Comparison of ENCODE assay signal across 8 cellular contexts in the genomic region with DNA sequence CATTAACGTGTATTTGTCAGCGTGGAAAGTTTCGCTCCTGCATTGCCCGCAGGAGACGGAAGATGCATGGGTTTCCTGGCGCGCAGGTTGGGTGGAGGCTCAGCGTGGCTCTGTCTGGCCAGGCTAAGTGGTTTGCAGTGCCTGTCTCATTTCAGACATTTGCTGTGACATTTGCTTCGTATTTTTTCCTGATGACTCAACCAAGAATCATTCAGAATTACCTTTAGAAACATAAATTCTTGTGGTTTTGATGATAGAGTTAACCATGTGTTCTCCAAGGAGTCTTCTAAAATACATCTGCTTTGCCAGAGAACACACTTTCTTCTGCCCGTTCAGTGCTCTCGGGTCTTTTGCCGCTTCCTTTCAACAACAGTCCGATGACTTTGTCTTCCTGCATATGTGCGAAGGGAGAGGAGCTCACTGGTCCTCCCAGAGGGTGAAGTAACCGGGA.
A peak's percentile ranks its signal among the peaks of the same experiment; 100 is the strongest.
DNase-seq lines count a peak whose midpoint lies in the region; ATAC-seq and TF ChIP-seq lines count a peak whose summit lies in the region.

No MANE protein-coding gene starts in this region.

- in situ Hi-C loops in astrocyte of the cerebellum (cut with HindIII; ENCODE audit: low sequenced_read_pairs) = loop anchor here (5.0 kb wide), 1 partner anchor 89 kb away; no protein-coding TSS in a partner anchor

- H3K4me1 ChIP-seq in spleen = peaks cover 14 to 77% (median 43%) of the 10 kb centered on the region in 6 donors
- no peaks in the 10 kb centered on the region for H3K4me1 ChIP-seq in ovary (ENCODE audit: insufficient read depth)

- H3K27ac ChIP-seq in spleen (peak overlapping the region in 1 of 8 donors; percentile 30), ovary (no peak overlapping the region)

- H3K27me3 ChIP-seq in spleen (replicated peaks in 1 of 7) (no peaks in the 10 kb centered on the region), ovary (no peaks in the 10 kb centered on the region)

- H3K36me3 ChIP-seq in spleen (peaks cover 0 to 12% (median 0%) of the 10 kb centered on the region in 6 donors), ovary (no peaks in the 10 kb centered on the region)

- H3K4me3 ChIP-seq in astrocyte of the cerebellum (ENCODE audit: low read depth, low read length) (no peak overlapping the region), spleen (no peak overlapping the region), ovary (no peak overlapping the region)

- ATAC-seq in HG03460 (IDR thresholded peaks at IDR 0.05; ENCODE audit: unreplicated experiment) = no peak

- TF ChIP-seq CTCF in astrocyte of the cerebellum (IDR thresholded peaks at IDR 0.05; ENCODE audit: low read depth, low read length, missing control alignments) = no peak
- TF ChIP-seq CTCF in spleen (IDR thresholded peaks at IDR 0.05 in 8 of 11, conservative IDR thresholded peaks at IDR 0.05 in 3 of 11) = no peak
- no peak for TF ChIP-seq CTCF in ovary (IDR thresholded peaks at IDR 0.05)

- TF ChIP-seq POLR2A in spleen (IDR thresholded peaks at IDR 0.05) (no peak), ovary (IDR thresholded peaks at IDR 0.05) (no peak)

- 34 to 61% (median 44%) methylated on average over 15 of the region's 15 CpGs for WGBS in spleen, 5 donors
- 77 to 87% (median 79%) methylated on average over 15 of the region's 15 CpGs for WGBS in ovary, 3 donors

- DNase-seq in H4 (ENCODE audit: low spot score) (peak; percentile 87), T-helper 22 cell (ENCODE audit: low read depth) (peak; percentile 62), astrocyte of the cerebellum (ENCODE audit: low read depth) (peak; percentile 79), spleen (no peak), ovary (no peak), HEK293T (ENCODE audit: extremely low spot score) (no peak)
- DNase-seq in stimulated activated CD4-positive, alpha-beta T cell treated with anti-CD3 and anti-CD28 coated beads, Interleukin-12 subunit alpha, Interleukin-12 subunit beta, amount 100 ng/mL, for 48 hours (ENCODE audit: low read depth in 2 of 3, low spot score in 1 of 3) = peak; percentile 60 to 74 (median 73)

- intact Hi-C loops in spleen (cut with DNase I; ENCODE audit: low total_unique reads) = no loop called here
- intact Hi-C loops in ovary (cut with DNase I) = no loop called here

- CTCF ChIA-PET in HEK293T (lab: Yijun Ruan, JAX) = no interaction called here

- no peak for TF ChIP-seq EP300 in ovary (IDR thresholded peaks at IDR 0.05)

- POLR2A ChIA-PET in HEK293T (lab: Yijun Ruan, JAX) = no interaction called here

- H3K9me3 ChIP-seq in spleen = no peaks in the 10 kb centered on the region
- no peaks in the 10 kb centered on the region for H3K9me3 ChIP-seq in ovary

TF ChIP-seq in HEK293T, 16 proteins besides CTCF, POLR2A, EP300 and RAD21:
- TF ChIP-seq ZNF384 (IDR thresholded peaks at IDR 0.05) = no peak
- TF ChIP-seq ARNT (IDR thresholded peaks at IDR 0.05) = no peak
- TF ChIP-seq FOXA1 (IDR thresholded peaks at IDR 0.05) = no peak
- TF ChIP-seq SUZ12 (IDR thresholded peaks at IDR 0.05) = no peak
- TF ChIP-seq SP1 (IDR thresholded peaks at IDR 0.05) = no peak
- TF ChIP-seq, protein P1, sequence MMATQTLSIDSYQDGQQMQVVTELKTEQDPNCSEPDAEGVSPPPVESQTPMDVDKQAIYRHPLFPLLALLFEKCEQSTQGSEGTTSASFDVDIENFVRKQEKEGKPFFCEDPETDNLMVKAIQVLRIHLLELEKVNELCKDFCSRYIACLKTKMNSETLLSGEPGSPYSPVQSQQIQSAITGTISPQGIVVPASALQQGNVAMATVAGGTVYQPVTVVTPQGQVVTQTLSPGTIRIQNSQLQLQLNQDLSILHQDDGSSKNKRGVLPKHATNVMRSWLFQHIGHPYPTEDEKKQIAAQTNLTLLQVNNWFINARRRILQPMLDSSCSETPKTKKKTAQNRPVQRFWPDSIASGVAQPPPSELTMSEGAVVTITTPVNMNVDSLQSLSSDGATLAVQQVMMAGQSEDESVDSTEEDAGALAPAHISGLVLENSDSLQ (IDR thresholded peaks at IDR 0.05) = no peak
- TF ChIP-seq FOXK2 (IDR thresholded peaks at IDR 0.05) = no peak
- TF ChIP-seq CTBP1 (IDR thresholded peaks at IDR 0.05; ENCODE audit: borderline replicate concordance) = no peak
- no peak for TF ChIP-seq FOXM1 (IDR thresholded peaks at IDR 0.05; ENCODE audit: borderline replicate concordance)
- TF ChIP-seq HDGF (IDR thresholded peaks at IDR 0.05; ENCODE audit: borderline replicate concordance) = no peak
- TF ChIP-seq LEF1 (IDR thresholded peaks at IDR 0.05; ENCODE audit: borderline replicate concordance) = no peak
- no peak for TF ChIP-seq L3MBTL2 (conservative IDR thresholded peaks at IDR 0.05)
- no peak for TF ChIP-seq ELF4 (IDR thresholded peaks at IDR 0.05)
- no peak for TF ChIP-seq TARDBP (IDR thresholded peaks at IDR 0.05)
- TF ChIP-seq NFRKB (IDR thresholded peaks at IDR 0.05) = no peak
- TF ChIP-seq BHLHE40 (IDR thresholded peaks at IDR 0.05; ENCODE audit: borderline replicate concordance) = no peak

Comparison
In these comparisons a context has a peak if more than half of its experiments do, and no peak if none do; other contexts are left out.
1. DNase-seq: peak in H4 (single experiment), T-helper 22 cell (single experiment), astrocyte of the cerebellum (single experiment) and stimulated activated CD4-positive, alpha-beta T cell treated with anti-CD3 and anti-CD28 coated beads, Interleukin-12 subunit alpha, Interleukin-12 subunit beta, amount 100 ng/mL, for 48 hours (3 of 3); none in spleen (single experiment), ovary (0 of 5) and HEK293T (single experiment).